Comparison of ENCODE assay signal across 3 cellular contexts in genomic region chr12:58241099-58241498, GRCh38.
A peak's percentile ranks its signal among the peaks of the same experiment; 100 is the strongest.
TF ChIP-seq lines count a peak whose summit lies in the region.

No MANE protein-coding gene starts in this region.

TF ChIP-seq in HEK293, 187 proteins besides CTCF, POLR2A, EP300 and RAD21:
- TF ChIP-seq ZNF555 (tag by site-specific recombination; conservative IDR thresholded peaks at IDR 0.05) (no peak), BCL11B (tag by site-specific recombination; IDR thresholded peaks at IDR 0.05; ENCODE audit: low read depth) (no peak), YY1 (tag by site-specific recombination; IDR thresholded peaks at IDR 0.05) (no peak), SCRT1 (tag by site-specific recombination; IDR thresholded peaks at IDR 0.05; ENCODE audit: borderline replicate concordance) (peak; percentile 73), ZNF324 (tag by site-specific recombination; IDR thresholded peaks at IDR 0.05) (no peak), ZNF48 (tag by site-specific recombination; IDR thresholded peaks at IDR 0.05) (no peak), SCRT2 (tag by site-specific recombination; IDR thresholded peaks at IDR 0.05) (peak; percentile 90), ZSCAN23 (tag by site-specific recombination; IDR thresholded peaks at IDR 0.05) (no peak), ZNF776 (tag by site-specific recombination; IDR thresholded peaks at IDR 0.05; ENCODE audit: borderline replicate concordance) (no peak), GLIS2 (tag by site-specific recombination; IDR thresholded peaks at IDR 0.05) (no peak), ZNF843 (tag by site-specific recombination; IDR thresholded peaks at IDR 0.05) (no peak)
- TF ChIP-seq, protein P1, sequence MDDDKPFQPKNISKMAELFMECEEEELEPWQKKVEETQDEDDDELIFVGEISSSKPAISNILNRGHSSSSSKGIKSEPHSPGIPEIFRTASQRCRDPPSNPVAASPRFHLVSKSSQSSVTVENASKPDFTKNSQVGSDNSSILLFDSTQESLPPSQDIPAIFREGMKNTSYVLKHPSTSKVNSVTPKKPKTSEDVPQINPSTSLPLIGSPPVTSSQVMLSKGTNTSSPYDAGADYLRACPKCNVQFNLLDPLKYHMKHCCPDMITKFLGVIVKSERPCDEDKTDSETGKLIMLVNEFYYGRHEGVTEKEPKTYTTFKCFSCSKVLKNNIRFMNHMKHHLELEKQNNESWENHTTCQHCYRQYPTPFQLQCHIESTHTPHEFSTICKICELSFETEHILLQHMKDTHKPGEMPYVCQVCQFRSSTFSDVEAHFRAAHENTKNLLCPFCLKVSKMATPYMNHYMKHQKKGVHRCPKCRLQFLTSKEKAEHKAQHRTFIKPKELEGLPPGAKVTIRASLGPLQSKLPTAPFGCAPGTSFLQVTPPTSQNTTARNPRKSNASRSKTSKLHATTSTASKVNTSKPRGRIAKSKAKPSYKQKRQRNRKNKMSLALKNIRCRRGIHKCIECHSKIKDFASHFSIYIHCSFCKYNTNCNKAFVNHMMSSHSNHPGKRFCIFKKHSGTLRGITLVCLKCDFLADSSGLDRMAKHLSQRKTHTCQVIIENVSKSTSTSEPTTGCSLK (tag by site-specific recombination; IDR thresholded peaks at IDR 0.05) = no peak
TF ChIP-seq in HEK293: peak in this region for 2.

TF ChIP-seq in IMR-90, 13 proteins besides CTCF, POLR2A, EP300 and RAD21:
- TF ChIP-seq CHD1 (IDR thresholded peaks at IDR 0.05; ENCODE audit: low read depth, low read length) (no peak), NFE2L2 (IDR thresholded peaks at IDR 0.05; ENCODE audit: low read depth, low read length) (no peak), FOS (IDR thresholded peaks at IDR 0.05; ENCODE audit: low read depth, low read length) (no peak), MAZ (IDR thresholded peaks at IDR 0.05; ENCODE audit: borderline replicate concordance, low read depth, low read length) (no peak), RFX5 (IDR thresholded peaks at IDR 0.05; ENCODE audit: low read depth, low read length) (no peak), RCOR1 (IDR thresholded peaks at IDR 0.05; ENCODE audit: insufficient replicate concordance, low read length) (no peak), USF2 (IDR thresholded peaks at IDR 0.05; ENCODE audit: low read depth, low read length) (no peak)
- TF ChIP-seq, protein P2, sequence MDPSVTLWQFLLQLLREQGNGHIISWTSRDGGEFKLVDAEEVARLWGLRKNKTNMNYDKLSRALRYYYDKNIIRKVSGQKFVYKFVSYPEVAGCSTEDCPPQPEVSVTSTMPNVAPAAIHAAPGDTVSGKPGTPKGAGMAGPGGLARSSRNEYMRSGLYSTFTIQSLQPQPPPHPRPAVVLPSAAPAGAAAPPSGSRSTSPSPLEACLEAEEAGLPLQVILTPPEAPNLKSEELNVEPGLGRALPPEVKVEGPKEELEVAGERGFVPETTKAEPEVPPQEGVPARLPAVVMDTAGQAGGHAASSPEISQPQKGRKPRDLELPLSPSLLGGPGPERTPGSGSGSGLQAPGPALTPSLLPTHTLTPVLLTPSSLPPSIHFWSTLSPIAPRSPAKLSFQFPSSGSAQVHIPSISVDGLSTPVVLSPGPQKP (IDR thresholded peaks at IDR 0.05; ENCODE audit: borderline replicate concordance, low read depth, low read length) = no peak

TF ChIP-seq in H1, 55 proteins besides CTCF, POLR2A, EP300 and RAD21:
- TF ChIP-seq ATF3 (IDR thresholded peaks at IDR 0.05; ENCODE audit: insufficient read depth, low read depth, low read length) (no peak), CEBPB (IDR thresholded peaks at IDR 0.05; ENCODE audit: low read depth, low read length) (no peak), ASH2L (IDR thresholded peaks at IDR 0.05; ENCODE audit: low read length) (no peak), TCF12 (IDR thresholded peaks at IDR 0.05; ENCODE audit: low read depth, low read length) (no peak), CBX5 (IDR thresholded peaks at IDR 0.05; ENCODE audit: low read depth, low read length) (no peak), SUZ12 (IDR thresholded peaks at IDR 0.05; ENCODE audit: low read length) (no peak), KDM5A (IDR thresholded peaks at IDR 0.05; ENCODE audit: low read length) (no peak), USF2 (IDR thresholded peaks at IDR 0.05; ENCODE audit: low read length) (no peak), CHD2 (IDR thresholded peaks at IDR 0.05; ENCODE audit: low read length) (no peak), BRCA1 (IDR thresholded peaks at IDR 0.05; ENCODE audit: low read depth, low read length) (no peak), HDAC6 (IDR thresholded peaks at IDR 0.05; ENCODE audit: low read depth, low read length) (no peak), JUND (IDR thresholded peaks at IDR 0.05; ENCODE audit: low read length) (no peak), RBBP5 (IDR thresholded peaks at IDR 0.05; ENCODE audit: borderline replicate concordance, low read depth, low read length) (no peak), CREB1 (IDR thresholded peaks at IDR 0.05) (no peak), CTBP2 (IDR thresholded peaks at IDR 0.05; ENCODE audit: borderline replicate concordance, insufficient read depth, insufficient read length, low read length) (no peak), PHF8 (conservative IDR thresholded peaks at IDR 0.05; ENCODE audit: low read depth, low read length) (no peak)
- TF ChIP-seq, protein P3, sequence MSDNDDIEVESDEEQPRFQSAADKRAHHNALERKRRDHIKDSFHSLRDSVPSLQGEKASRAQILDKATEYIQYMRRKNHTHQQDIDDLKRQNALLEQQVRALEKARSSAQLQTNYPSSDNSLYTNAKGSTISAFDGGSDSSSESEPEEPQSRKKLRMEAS (IDR thresholded peaks at IDR 0.05) = no peak
- TF ChIP-seq, protein P4, sequence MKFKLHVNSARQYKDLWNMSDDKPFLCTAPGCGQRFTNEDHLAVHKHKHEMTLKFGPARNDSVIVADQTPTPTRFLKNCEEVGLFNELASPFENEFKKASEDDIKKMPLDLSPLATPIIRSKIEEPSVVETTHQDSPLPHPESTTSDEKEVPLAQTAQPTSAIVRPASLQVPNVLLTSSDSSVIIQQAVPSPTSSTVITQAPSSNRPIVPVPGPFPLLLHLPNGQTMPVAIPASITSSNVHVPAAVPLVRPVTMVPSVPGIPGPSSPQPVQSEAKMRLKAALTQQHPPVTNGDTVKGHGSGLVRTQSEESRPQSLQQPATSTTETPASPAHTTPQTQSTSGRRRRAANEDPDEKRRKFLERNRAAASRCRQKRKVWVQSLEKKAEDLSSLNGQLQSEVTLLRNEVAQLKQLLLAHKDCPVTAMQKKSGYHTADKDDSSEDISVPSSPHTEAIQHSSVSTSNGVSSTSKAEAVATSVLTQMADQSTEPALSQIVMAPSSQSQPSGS (IDR thresholded peaks at IDR 0.05; ENCODE audit: low read length) = no peak
- TF ChIP-seq, protein P5, sequence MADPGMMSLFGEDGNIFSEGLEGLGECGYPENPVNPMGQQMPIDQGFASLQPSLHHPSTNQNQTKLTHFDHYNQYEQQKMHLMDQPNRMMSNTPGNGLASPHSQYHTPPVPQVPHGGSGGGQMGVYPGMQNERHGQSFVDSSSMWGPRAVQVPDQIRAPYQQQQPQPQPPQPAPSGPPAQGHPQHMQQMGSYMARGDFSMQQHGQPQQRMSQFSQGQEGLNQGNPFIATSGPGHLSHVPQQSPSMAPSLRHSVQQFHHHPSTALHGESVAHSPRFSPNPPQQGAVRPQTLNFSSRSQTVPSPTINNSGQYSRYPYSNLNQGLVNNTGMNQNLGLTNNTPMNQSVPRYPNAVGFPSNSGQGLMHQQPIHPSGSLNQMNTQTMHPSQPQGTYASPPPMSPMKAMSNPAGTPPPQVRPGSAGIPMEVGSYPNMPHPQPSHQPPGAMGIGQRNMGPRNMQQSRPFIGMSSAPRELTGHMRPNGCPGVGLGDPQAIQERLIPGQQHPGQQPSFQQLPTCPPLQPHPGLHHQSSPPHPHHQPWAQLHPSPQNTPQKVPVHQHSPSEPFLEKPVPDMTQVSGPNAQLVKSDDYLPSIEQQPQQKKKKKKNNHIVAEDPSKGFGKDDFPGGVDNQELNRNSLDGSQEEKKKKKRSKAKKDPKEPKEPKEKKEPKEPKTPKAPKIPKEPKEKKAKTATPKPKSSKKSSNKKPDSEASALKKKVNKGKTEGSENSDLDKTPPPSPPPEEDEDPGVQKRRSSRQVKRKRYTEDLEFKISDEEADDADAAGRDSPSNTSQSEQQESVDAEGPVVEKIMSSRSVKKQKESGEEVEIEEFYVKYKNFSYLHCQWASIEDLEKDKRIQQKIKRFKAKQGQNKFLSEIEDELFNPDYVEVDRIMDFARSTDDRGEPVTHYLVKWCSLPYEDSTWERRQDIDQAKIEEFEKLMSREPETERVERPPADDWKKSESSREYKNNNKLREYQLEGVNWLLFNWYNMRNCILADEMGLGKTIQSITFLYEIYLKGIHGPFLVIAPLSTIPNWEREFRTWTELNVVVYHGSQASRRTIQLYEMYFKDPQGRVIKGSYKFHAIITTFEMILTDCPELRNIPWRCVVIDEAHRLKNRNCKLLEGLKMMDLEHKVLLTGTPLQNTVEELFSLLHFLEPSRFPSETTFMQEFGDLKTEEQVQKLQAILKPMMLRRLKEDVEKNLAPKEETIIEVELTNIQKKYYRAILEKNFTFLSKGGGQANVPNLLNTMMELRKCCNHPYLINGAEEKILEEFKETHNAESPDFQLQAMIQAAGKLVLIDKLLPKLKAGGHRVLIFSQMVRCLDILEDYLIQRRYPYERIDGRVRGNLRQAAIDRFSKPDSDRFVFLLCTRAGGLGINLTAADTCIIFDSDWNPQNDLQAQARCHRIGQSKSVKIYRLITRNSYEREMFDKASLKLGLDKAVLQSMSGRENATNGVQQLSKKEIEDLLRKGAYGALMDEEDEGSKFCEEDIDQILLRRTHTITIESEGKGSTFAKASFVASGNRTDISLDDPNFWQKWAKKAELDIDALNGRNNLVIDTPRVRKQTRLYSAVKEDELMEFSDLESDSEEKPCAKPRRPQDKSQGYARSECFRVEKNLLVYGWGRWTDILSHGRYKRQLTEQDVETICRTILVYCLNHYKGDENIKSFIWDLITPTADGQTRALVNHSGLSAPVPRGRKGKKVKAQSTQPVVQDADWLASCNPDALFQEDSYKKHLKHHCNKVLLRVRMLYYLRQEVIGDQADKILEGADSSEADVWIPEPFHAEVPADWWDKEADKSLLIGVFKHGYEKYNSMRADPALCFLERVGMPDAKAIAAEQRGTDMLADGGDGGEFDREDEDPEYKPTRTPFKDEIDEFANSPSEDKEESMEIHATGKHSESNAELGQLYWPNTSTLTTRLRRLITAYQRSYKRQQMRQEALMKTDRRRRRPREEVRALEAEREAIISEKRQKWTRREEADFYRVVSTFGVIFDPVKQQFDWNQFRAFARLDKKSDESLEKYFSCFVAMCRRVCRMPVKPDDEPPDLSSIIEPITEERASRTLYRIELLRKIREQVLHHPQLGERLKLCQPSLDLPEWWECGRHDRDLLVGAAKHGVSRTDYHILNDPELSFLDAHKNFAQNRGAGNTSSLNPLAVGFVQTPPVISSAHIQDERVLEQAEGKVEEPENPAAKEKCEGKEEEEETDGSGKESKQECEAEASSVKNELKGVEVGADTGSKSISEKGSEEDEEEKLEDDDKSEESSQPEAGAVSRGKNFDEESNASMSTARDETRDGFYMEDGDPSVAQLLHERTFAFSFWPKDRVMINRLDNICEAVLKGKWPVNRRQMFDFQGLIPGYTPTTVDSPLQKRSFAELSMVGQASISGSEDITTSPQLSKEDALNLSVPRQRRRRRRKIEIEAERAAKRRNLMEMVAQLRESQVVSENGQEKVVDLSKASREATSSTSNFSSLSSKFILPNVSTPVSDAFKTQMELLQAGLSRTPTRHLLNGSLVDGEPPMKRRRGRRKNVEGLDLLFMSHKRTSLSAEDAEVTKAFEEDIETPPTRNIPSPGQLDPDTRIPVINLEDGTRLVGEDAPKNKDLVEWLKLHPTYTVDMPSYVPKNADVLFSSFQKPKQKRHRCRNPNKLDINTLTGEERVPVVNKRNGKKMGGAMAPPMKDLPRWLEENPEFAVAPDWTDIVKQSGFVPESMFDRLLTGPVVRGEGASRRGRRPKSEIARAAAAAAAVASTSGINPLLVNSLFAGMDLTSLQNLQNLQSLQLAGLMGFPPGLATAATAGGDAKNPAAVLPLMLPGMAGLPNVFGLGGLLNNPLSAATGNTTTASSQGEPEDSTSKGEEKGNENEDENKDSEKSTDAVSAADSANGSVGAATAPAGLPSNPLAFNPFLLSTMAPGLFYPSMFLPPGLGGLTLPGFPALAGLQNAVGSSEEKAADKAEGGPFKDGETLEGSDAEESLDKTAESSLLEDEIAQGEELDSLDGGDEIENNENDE (IDR thresholded peaks at IDR 0.05; ENCODE audit: insufficient replicate concordance, low read length) = no peak
